34 cellular contexts compared by ENCODE assay signal in genomic region chr11:83941050-83941449, GRCh38.
"Had no signal": no experiment of that assay in that cellular context is flagged by ENCODE, and none has a peak within 500 bp of the region (broad histone marks: within the 10 kb centered on the region; RNA-seq: fewer than 3 reads in every experiment).

No MANE protein-coding gene starts in this region.

- DNase-seq: activated B cell treated with CpG ODN at 0.5 μM for 24 hours; activated CD4-positive, alpha-beta memory T cell treated with anti-CD3 and anti-CD28 coated beads for 36 hours; activated CD4-positive, alpha-beta T cell treated with anti-CD3 and anti-CD28 coated beads for 4 hours; activated CD4-positive, alpha-beta T cell treated with anti-CD3 and anti-CD28 coated beads, Interleukin-2, amount 10 ng/mL, durations not matched to agents 24 days and 14 days; activated CD4-positive, alpha-beta T cell treated with anti-CD3 and anti-CD28 coated beads, Interleukin-2, amount 50 U/mL, for 1 hour; activated CD4-positive, alpha-beta T cell treated with anti-CD3 and anti-CD28 coated beads, Interleukin-2, amount 50 U/mL, for 4 hours; activated CD4-positive, CD25-positive, alpha-beta regulatory T cell treated with anti-CD3 and anti-CD28 coated beads, Interleukin-2, amount 50 U/mL, for 72 hours; activated CD8-positive, alpha-beta memory T cell treated with anti-CD3 and anti-CD28 coated beads, Interleukin-2, amount 50 U/mL, for 4 hours; activated CD8-positive, alpha-beta T cell treated with anti-CD3 and anti-CD28 coated beads for 36 hours; activated effector memory CD4-positive, alpha-beta T cell treated with anti-CD3 and anti-CD28 coated beads, Interleukin-2, amount 50 U/mL, for 16 hours; activated gamma-delta T cell treated with Interleukin-2 at 50 U/mL for 16 hours; activated naive CD4-positive, alpha-beta T cell; activated naive CD4-positive, alpha-beta T cell treated with anti-CD3 and anti-CD28 coated beads for 36 hours; activated naive CD4-positive, alpha-beta T cell treated with anti-CD3 and anti-CD28 coated beads, Interleukin-2, amount 50 U/mL, for 16 hours; activated naive CD8-positive, alpha-beta T cell treated with anti-CD3 and anti-CD28 coated beads for 36 hours; activated T-cell treated with anti-CD3 and anti-CD28 coated beads for 4 hours; activated T-cell treated with anti-CD3 and anti-CD28 coated beads, Interleukin-2, amount 50 U/mL, for 1 hour; activated T-cell treated with anti-CD3 and anti-CD28 coated beads, Interleukin-2, amount 50 U/mL, for 4 hours; activated T-cell treated with anti-CD3 and anti-CD28 coated beads, Interleukin-2, amount 50 U/mL, for 72 hours; adrenal gland; amniotic stem cell; aorta; body of pancreas; brain microvascular endothelial cell; central memory CD4-positive, alpha-beta T cell; T-helper 2 cell; T-helper 9 cell had no signal

- FAIRE-seq: astrocyte, colon, TTC549 had no signal

- H3K36me3 ChIP-seq: adrenal gland, brain microvascular endothelial cell, breast epithelium had no signal

- H3K4me3 ChIP-seq: adrenal gland, body of pancreas, breast epithelium had no signal

- H3K9me3 ChIP-seq: adrenal gland, body of pancreas had no signal

- H3K27me3 ChIP-seq: adrenal gland, body of pancreas, brain microvascular endothelial cell, breast epithelium had no signal

- H3K27ac ChIP-seq: adrenal gland, body of pancreas, brain microvascular endothelial cell, breast epithelium, VCaP had no signal

- H3K4me1 ChIP-seq: adrenal gland, body of pancreas, breast epithelium had no signal

- ATAC-seq: activated CD8-positive, alpha-beta T cell treated with anti-CD3 and anti-CD28 coated beads for 36 hours; activated naive CD4-positive, alpha-beta T cell treated with anti-CD3 and anti-CD28 coated beads, Interleukin-2, amount 50 U/mL, for 72 hours; activated T-cell treated with anti-CD3 and anti-CD28 coated beads, Interleukin-2, amount 50 U/mL, for 4 hours; activated T-cell treated with anti-CD3 and anti-CD28 coated beads, Interleukin-2, amount 50 U/mL, for 72 hours; activated T-helper 17 cell treated with anti-CD3 and anti-CD28 coated beads, Interleukin-2, amount 50 U/mL, for 72 hours; body of pancreas had no signal
